In genomic region chr6:169112483-169113320, GRCh38 we compare ENCODE assay signal across 13 cellular contexts.
DNase-seq lines count a peak whose midpoint lies in the region; ATAC-seq, FAIRE-seq and TF ChIP-seq lines count a peak whose summit lies in the region.
"Had no signal": no experiment of that assay in that cellular context is flagged by ENCODE, and none has a peak within 500 bp of the region (broad histone marks: within the 10 kb centered on the region; RNA-seq: fewer than 3 reads in every experiment).

No MANE protein-coding gene starts in this region.

- TF ChIP-seq POLR2A in H54 (IDR thresholded peaks at IDR 0.05; ENCODE audit: low read depth, low read length): no peak
- no peak for TF ChIP-seq POLR2A in spleen (IDR thresholded peaks at IDR 0.05)

- no peak for DNase-seq in foreskin melanocyte
- no peak for DNase-seq in DMS53 treated with DMSO at 0.1 percent for 48 hours (lab: John Stamatoyannopoulos, UW; ENCODE audit: unreplicated experiment)
- no peak for DNase-seq in H54 (ENCODE audit: insufficient read length, low spot score)
- no peak for DNase-seq in spleen
- DNase-seq: cerebellar nuclear complex, NCI-H524 treated with DMSO at 0.1 percent for 48 hours, right lobe of liver, T-helper 9 cell had no signal

- no peak overlapping the region for H3K9ac ChIP-seq in iPS-20b (ENCODE audit: low read depth, low read length)

- H3K4me1 ChIP-seq in iPS-20b (ENCODE audit: insufficient read depth, low read length) (peaks cover 14% of the 10 kb centered on the region; the same call in 1 of the 2 replicates), spleen (no peaks in the 10 kb centered on the region)
- H3K4me1 ChIP-seq: right lobe of liver had no signal

- no peak for FAIRE-seq in H54 (lab: Jason Lieb, UNC)
- FAIRE-seq: K562 had no signal

- H3K9me3 ChIP-seq in iPS-20b (ENCODE audit: insufficient read depth, low read depth, low read length) (peaks cover 12% of the 10 kb centered on the region; the same call in 1 of the 2 replicates), spleen (peaks cover 0 to 8% (median 0%) of the 10 kb centered on the region in 8 donors)
- H3K9me3 ChIP-seq: right lobe of liver had no signal

- intact Hi-C loops in spleen (cut with DNase I; ENCODE audit: low total_unique reads): no loop called here

- H3K4me3 ChIP-seq in iPS-20b (ENCODE audit: low read length) (peak overlapping the region; percentile 46; the same call in 1 of the 2 replicates), spleen (no peak overlapping the region)
- H3K4me3 ChIP-seq: K562, right lobe of liver had no signal

- WGBS in spleen, 5 donors: 28 to 46% (median 35%) methylated on average over 10 of the region's 10 CpGs

- H3K27me3 ChIP-seq in iPS-20b (ENCODE audit: insufficient read depth, low read length): no peaks in the 10 kb centered on the region
- no peaks in the 10 kb centered on the region for H3K27me3 ChIP-seq in spleen (replicated peaks in 1 of 7)

- no peak overlapping the region for H3K27ac ChIP-seq in iPS-20b (ENCODE audit: low read length)
- peak overlapping the region in 4 of 8 donors; percentile 1 to 42 (median 10) for H3K27ac ChIP-seq in spleen
- H3K27ac ChIP-seq: right lobe of liver had no signal

- peak; percentile 55 for ATAC-seq in GM19351 (IDR thresholded peaks at IDR 0.05; ENCODE audit: unreplicated experiment)
- peak; percentile 74 for ATAC-seq in HG02678 (IDR thresholded peaks at IDR 0.05; ENCODE audit: unreplicated experiment)
- ATAC-seq in HG03565 (IDR thresholded peaks at IDR 0.05; ENCODE audit: unreplicated experiment): peak; percentile 68
- ATAC-seq: K562, right lobe of liver had no signal

- no peak for TF ChIP-seq CTCF in spleen (IDR thresholded peaks at IDR 0.05 in 8 of 11, conservative IDR thresholded peaks at IDR 0.05 in 3 of 11)

- H3K36me3 ChIP-seq in iPS-20b (ENCODE audit: insufficient read depth, low read depth, low read length) (no peaks in the 10 kb centered on the region), spleen (no peaks in the 10 kb centered on the region)
- H3K36me3 ChIP-seq: right lobe of liver had no signal
